Comparison of ENCODE assay signal across 8 cellular contexts in genomic region chr5:77630246-77631165, GRCh38. TPM values are rescaled to one million over a fixed set of nuclear protein-coding genes. Genes with fewer than 3 reads are reported as not detected.
DNase-seq lines count a peak whose midpoint lies in the region; ATAC-seq and TF ChIP-seq lines count a peak whose summit lies in the region.

No MANE protein-coding gene starts in this region.

- DNase-seq in NCI-H1694 treated with DMSO at 0.1 percent for 48 hours (lab: John Stamatoyannopoulos, UW): peak; percentile 62
- DNase-seq in WTC11 (ENCODE audit: low spot score): peak; percentile 76
- DNase-seq in foreskin keratinocyte: no peak
- peak; percentile 84 for DNase-seq in posterior vena cava (ENCODE audit: low spot score)
- no peak for DNase-seq in NCI-H2107 (lab: John Stamatoyannopoulos, UW)

- peaks cover 7 to 12% (median 8%) of the 10 kb centered on the region in 10 experiments; a peak in 16 of 20 replicates for H3K4me1 ChIP-seq in BLaER1 treated with 17β-estradiol and CSF1 and Interleukin-3, amounts not matched to agents 10 nM and 100 nM
- H3K4me1 ChIP-seq in foreskin keratinocyte: no peaks in the 10 kb centered on the region

- H3K9me3 Mint-ChIP-seq in WTC11: no peaks in the 10 kb centered on the region

- peak overlapping the region; percentile 46 to 66 (median 56) for H3K4me3 ChIP-seq in BLaER1 treated with 17β-estradiol and CSF1 and Interleukin-3, amounts not matched to agents 10 nM and 100 nM

- POLR2A ChIA-PET in WTC11 (lab: Charles Lee): interaction anchor here (0.6 to 0.7 kb wide), 2 partner anchors 8 to 222 kb away, joined by 3 read pairs; partner anchors contain the start of gene OTP

- peaks cover 83 to 100% (median 92%) of the 10 kb centered on the region in 11 experiments for H3K27me3 ChIP-seq in BLaER1 treated with 17β-estradiol and CSF1 and Interleukin-3, amounts not matched to agents 10 nM and 100 nM
- peaks cover 100% of the 10 kb centered on the region for H3K27me3 ChIP-seq in foreskin keratinocyte

- H3K36me3 ChIP-seq in BLaER1 treated with 17β-estradiol and CSF1 and Interleukin-3, amounts not matched to agents 10 nM and 100 nM: no peaks in the 10 kb centered on the region; a peak in 1 of 22 replicates

- TF ChIP-seq CTCF in WTC11 (IDR thresholded peaks at IDR 0.05) (no peak), foreskin keratinocyte (conservative IDR thresholded peaks at IDR 0.05) (peak; percentile 11)

- H3K27me3 Mint-ChIP-seq in WTC11 (ENCODE audit: low read depth): peaks cover 100% of the 10 kb centered on the region

- no peak overlapping the region for H3K27ac Mint-ChIP-seq in WTC11

- CTCF ChIA-PET in WTC11 (lab: Charles Lee): interaction anchor here (0.8 to 2.0 kb wide), 5 partner anchors 10 to 328 kb away, joined by 3 to 15 read pairs (median 7); no protein-coding TSS in a partner anchor

- H3K27ac ChIP-seq in BLaER1 treated with 17β-estradiol and CSF1 and Interleukin-3, amounts not matched to agents 10 nM and 100 nM: no peak overlapping the region
- H3K27ac ChIP-seq in foreskin keratinocyte: no peak overlapping the region

- peak overlapping the region; percentile 72 to 86 (median 82) for H3K4me2 ChIP-seq in BLaER1 treated with 17β-estradiol and CSF1 and Interleukin-3, amounts not matched to agents 10 nM and 100 nM

- no peaks in the 10 kb centered on the region for H3K36me3 Mint-ChIP-seq in WTC11

- peaks cover 47 to 61% (median 56%) of the 10 kb centered on the region in 11 experiments for H3K9me3 ChIP-seq in BLaER1 treated with 17β-estradiol and CSF1 and Interleukin-3, amounts not matched to agents 10 nM and 100 nM (replicated peaks in 1 of 11)

- H4K20me1 ChIP-seq in BLaER1 treated with 17β-estradiol and CSF1 and Interleukin-3, amounts not matched to agents 10 nM and 100 nM: peaks cover 0 to 26% (median 0%) of the 10 kb centered on the region in 11 experiments; a peak in 7 of 22 replicates

- peak overlapping the region; percentile 63 for H3K4me3 Mint-ChIP-seq in WTC11

- H3K4me1 Mint-ChIP-seq in WTC11: peaks cover 35% of the 10 kb centered on the region

- H3K9ac ChIP-seq in BLaER1 treated with 17β-estradiol and CSF1 and Interleukin-3, amounts not matched to agents 10 nM and 100 nM: peak overlapping the region in 1 of 11 experiments; percentile 41; a peak in 2 of 22 replicates

- ATAC-seq in GM18517 (IDR thresholded peaks at IDR 0.05; ENCODE audit: unreplicated experiment) (peak; percentile 89), HG02885 (IDR thresholded peaks at IDR 0.05; ENCODE audit: poor library complexity, unreplicated experiment) (peak; percentile 89), WTC11 (peak; percentile 72), foreskin keratinocyte (peak; percentile 65)

- intact Hi-C loops in posterior vena cava (cut with DNase I): no loop called here

TF ChIP-seq in WTC11, 78 proteins besides CTCF, POLR2A, EP300 and RAD21 (continues in another document):
- TF ChIP-seq, protein P1, sequence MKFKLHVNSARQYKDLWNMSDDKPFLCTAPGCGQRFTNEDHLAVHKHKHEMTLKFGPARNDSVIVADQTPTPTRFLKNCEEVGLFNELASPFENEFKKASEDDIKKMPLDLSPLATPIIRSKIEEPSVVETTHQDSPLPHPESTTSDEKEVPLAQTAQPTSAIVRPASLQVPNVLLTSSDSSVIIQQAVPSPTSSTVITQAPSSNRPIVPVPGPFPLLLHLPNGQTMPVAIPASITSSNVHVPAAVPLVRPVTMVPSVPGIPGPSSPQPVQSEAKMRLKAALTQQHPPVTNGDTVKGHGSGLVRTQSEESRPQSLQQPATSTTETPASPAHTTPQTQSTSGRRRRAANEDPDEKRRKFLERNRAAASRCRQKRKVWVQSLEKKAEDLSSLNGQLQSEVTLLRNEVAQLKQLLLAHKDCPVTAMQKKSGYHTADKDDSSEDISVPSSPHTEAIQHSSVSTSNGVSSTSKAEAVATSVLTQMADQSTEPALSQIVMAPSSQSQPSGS (CRISPR knock-in tag; IDR thresholded peaks at IDR 0.05; ENCODE audit: borderline replicate concordance, low read depth): no peak
- TF ChIP-seq, protein P2, sequence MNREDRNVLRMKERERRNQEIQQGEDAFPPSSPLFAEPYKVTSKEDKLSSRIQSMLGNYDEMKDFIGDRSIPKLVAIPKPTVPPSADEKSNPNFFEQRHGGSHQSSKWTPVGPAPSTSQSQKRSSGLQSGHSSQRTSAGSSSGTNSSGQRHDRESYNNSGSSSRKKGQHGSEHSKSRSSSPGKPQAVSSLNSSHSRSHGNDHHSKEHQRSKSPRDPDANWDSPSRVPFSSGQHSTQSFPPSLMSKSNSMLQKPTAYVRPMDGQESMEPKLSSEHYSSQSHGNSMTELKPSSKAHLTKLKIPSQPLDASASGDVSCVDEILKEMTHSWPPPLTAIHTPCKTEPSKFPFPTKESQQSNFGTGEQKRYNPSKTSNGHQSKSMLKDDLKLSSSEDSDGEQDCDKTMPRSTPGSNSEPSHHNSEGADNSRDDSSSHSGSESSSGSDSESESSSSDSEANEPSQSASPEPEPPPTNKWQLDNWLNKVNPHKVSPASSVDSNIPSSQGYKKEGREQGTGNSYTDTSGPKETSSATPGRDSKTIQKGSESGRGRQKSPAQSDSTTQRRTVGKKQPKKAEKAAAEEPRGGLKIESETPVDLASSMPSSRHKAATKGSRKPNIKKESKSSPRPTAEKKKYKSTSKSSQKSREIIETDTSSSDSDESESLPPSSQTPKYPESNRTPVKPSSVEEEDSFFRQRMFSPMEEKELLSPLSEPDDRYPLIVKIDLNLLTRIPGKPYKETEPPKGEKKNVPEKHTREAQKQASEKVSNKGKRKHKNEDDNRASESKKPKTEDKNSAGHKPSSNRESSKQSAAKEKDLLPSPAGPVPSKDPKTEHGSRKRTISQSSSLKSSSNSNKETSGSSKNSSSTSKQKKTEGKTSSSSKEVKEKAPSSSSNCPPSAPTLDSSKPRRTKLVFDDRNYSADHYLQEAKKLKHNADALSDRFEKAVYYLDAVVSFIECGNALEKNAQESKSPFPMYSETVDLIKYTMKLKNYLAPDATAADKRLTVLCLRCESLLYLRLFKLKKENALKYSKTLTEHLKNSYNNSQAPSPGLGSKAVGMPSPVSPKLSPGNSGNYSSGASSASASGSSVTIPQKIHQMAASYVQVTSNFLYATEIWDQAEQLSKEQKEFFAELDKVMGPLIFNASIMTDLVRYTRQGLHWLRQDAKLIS (CRISPR knock-in tag; IDR thresholded peaks at IDR 0.05; ENCODE audit: borderline replicate concordance): no peak
- TF ChIP-seq, protein P3, sequence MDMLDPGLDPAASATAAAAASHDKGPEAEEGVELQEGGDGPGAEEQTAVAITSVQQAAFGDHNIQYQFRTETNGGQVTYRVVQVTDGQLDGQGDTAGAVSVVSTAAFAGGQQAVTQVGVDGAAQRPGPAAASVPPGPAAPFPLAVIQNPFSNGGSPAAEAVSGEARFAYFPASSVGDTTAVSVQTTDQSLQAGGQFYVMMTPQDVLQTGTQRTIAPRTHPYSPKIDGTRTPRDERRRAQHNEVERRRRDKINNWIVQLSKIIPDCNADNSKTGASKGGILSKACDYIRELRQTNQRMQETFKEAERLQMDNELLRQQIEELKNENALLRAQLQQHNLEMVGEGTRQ (CRISPR knock-in tag; IDR thresholded peaks at IDR 0.05): no peak
- TF ChIP-seq ZNF317 (CRISPR knock-in tag; IDR thresholded peaks at IDR 0.05; ENCODE audit: borderline replicate concordance, low read depth) (no peak), ZBTB43 (CRISPR knock-in tag; IDR thresholded peaks at IDR 0.05) (no peak), GRHL2 (CRISPR knock-in tag; IDR thresholded peaks at IDR 0.05; ENCODE audit: insufficient replicate concordance, severe bottlenecking) (no peak), ZNF423 (CRISPR knock-in tag; IDR thresholded peaks at IDR 0.05) (peak; percentile 71), IRF1 (CRISPR knock-in tag; IDR thresholded peaks at IDR 0.05) (0 out of 2 replicates have a peak, but pooled peaks have one; percentile 46), SOX15 (CRISPR knock-in tag; IDR thresholded peaks at IDR 0.05) (no peak), FOXK1 (CRISPR knock-in tag; IDR thresholded peaks at IDR 0.05) (0 out of 2 replicates have a peak, but pooled peaks have one; percentile 48), SP1 (CRISPR knock-in tag; conservative IDR thresholded peaks at IDR 0.05) (0 out of 2 replicates have a peak, but pooled peaks have one; percentile 27), NFYB (CRISPR knock-in tag; conservative IDR thresholded peaks at IDR 0.05; ENCODE audit: low read depth) (no peak), HMGA2 (CRISPR knock-in tag; IDR thresholded peaks at IDR 0.05) (no peak), JAZF1 (CRISPR knock-in tag; IDR thresholded peaks at IDR 0.05) (no peak), OVOL2 (CRISPR knock-in tag; IDR thresholded peaks at IDR 0.05; ENCODE audit: borderline replicate concordance) (no peak)
- TF ChIP-seq, protein P4, sequence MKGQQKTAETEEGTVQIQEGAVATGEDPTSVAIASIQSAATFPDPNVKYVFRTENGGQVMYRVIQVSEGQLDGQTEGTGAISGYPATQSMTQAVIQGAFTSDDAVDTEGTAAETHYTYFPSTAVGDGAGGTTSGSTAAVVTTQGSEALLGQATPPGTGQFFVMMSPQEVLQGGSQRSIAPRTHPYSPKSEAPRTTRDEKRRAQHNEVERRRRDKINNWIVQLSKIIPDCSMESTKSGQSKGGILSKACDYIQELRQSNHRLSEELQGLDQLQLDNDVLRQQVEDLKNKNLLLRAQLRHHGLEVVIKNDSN (CRISPR knock-in tag; IDR thresholded peaks at IDR 0.05): no peak

RNA-seq across cellular contexts. Expression of gene OTP, which starts 8.0 kb away (rescaled TPM):
- not detected in 3 replicates for total RNA-seq in WTC11 (2021)
- not detected in 2 replicates for total RNA-seq in foreskin keratinocyte
- not detected in 2 replicates for polyA plus RNA-seq in foreskin keratinocyte
- not detected for total RNA-seq in posterior vena cava

Comparison
In these comparisons a context has a peak if more than half of its experiments do, and no peak if none do; other contexts are left out.
1. DNase-seq: peak in NCI-H1694 treated with DMSO at 0.1 percent for 48 hours (single experiment), WTC11 (single experiment) and posterior vena cava (single experiment); none in foreskin keratinocyte (0 of 2) and NCI-H2107 (single experiment).
2. Peak in every context shown above with its lines, with median percentiles within 50 percentile points of each other: ATAC-seq.